Comparison of ENCODE assay signal across 1 cellular context in genomic region chr1:148768541-148768940, GRCh38. TPM values are rescaled to one million over a fixed set of nuclear protein-coding genes. Genes with fewer than 3 reads are reported as not detected.
"Had no signal": no experiment of that assay in that cellular context is flagged by ENCODE, and none has a peak within 500 bp of the region (broad histone marks: within the 10 kb centered on the region; RNA-seq: fewer than 3 reads in every experiment).

No MANE protein-coding gene starts in this region.

RNA-seq across cellular contexts. Expression of gene NUDT4B, which starts 20.0 kb away (rescaled TPM):
- total RNA-seq: MCF 10A had no signal
